Comparison of ENCODE assay signal across 12 cellular contexts in genomic region chr22:21857501-21857914, GRCh38. TPM values are rescaled to one million over a fixed set of nuclear protein-coding genes. Genes with fewer than 3 reads are reported as not detected.
DNase-seq lines count a peak whose midpoint lies in the region; ATAC-seq and TF ChIP-seq lines count a peak whose summit lies in the region.
"Had no signal": no experiment of that assay in that cellular context is flagged by ENCODE, and none has a peak within 500 bp of the region (broad histone marks: within the 10 kb centered on the region; RNA-seq: fewer than 3 reads in every experiment).

No MANE protein-coding gene starts in this region.

- ATAC-seq in GM19452 (IDR thresholded peaks at IDR 0.05; ENCODE audit: unreplicated experiment): no peak

- H3K27me3 Mint-ChIP-seq in activated naive CD8-positive, alpha-beta T cell: no peaks in the 10 kb centered on the region
- no peaks in the 10 kb centered on the region for H3K27me3 Mint-ChIP-seq in activated naive CD8-positive, alpha-beta T cell treated with anti-CD3 and anti-CD28 coated beads for 36 hours

- TF ChIP-seq CTCF in Loucy (conservative IDR thresholded peaks at IDR 0.05; ENCODE audit: low read length): no peak

- peaks cover 100% of the 10 kb centered on the region for H3K79me2 ChIP-seq in Loucy (ENCODE audit: insufficient read depth, low read length)

- no peaks in the 10 kb centered on the region for H3K9me2 ChIP-seq in Loucy (replicated peaks; ENCODE audit: low read depth, low read length)

- H3K9me3 Mint-ChIP-seq in activated naive CD8-positive, alpha-beta T cell (ENCODE audit: low read depth): no peaks in the 10 kb centered on the region
- no peaks in the 10 kb centered on the region for H3K9me3 Mint-ChIP-seq in activated naive CD8-positive, alpha-beta T cell treated with anti-CD3 and anti-CD28 coated beads for 36 hours

- no peaks in the 10 kb centered on the region for H3K27me3 ChIP-seq in Loucy (ENCODE audit: insufficient read depth, low read length, poor library complexity, severe bottlenecking)
- no peaks in the 10 kb centered on the region for H3K27me3 ChIP-seq in stomach smooth muscle (ENCODE audit: control insufficient read depth in 1 of 2, insufficient read depth in 2 of 2, low read length in 2 of 2)
- H3K27me3 ChIP-seq: pancreas had no signal

- peak overlapping the region; percentile 84 for H3K4me2 ChIP-seq in Loucy (ENCODE audit: low read depth, low read length, poor library complexity, severe bottlenecking)

- H3K9ac ChIP-seq in Loucy (ENCODE audit: low read depth, low read length, poor library complexity, severe bottlenecking) (no peak overlapping the region), stomach smooth muscle (ENCODE audit: low read length in 2 of 2) (no peak overlapping the region)

- H3K36me3 Mint-ChIP-seq in activated naive CD8-positive, alpha-beta T cell: peaks cover 2% of the 10 kb centered on the region
- H3K36me3 Mint-ChIP-seq in activated naive CD8-positive, alpha-beta T cell treated with anti-CD3 and anti-CD28 coated beads for 36 hours: peaks cover 15% of the 10 kb centered on the region

- H3K36me3 ChIP-seq in Loucy (ENCODE audit: insufficient read depth, low read length): no peaks in the 10 kb centered on the region
- H3K36me3 ChIP-seq in stomach smooth muscle (ENCODE audit: control insufficient read depth in 2 of 2, insufficient read depth in 2 of 2, low read length in 2 of 2): no peaks in the 10 kb centered on the region
- H3K36me3 ChIP-seq: pancreas had no signal

- DNase-seq in activated naive CD8-positive, alpha-beta T cell treated with anti-CD3 and anti-CD28 coated beads for 36 hours: no peak
- DNase-seq in fibroblast of peridontal ligament (ENCODE audit: extremely low read depth) (peak; percentile 26), NCI-H82 (lab: John Stamatoyannopoulos, UW) (no peak)
- DNase-seq in activated naive CD4-positive, alpha-beta T cell treated with anti-CD3 and anti-CD28 coated beads, Interleukin-2, amount 50 U/mL, for 16 hours: no peak
- DNase-seq: activated effector memory CD4-positive, alpha-beta T cell treated with anti-CD3 and anti-CD28 coated beads, Interleukin-2, amount 50 U/mL, for 16 hours; effector CD4-positive, alpha-beta T cell; NCI-H1092; pancreas had no signal

- H3K4me1 Mint-ChIP-seq in activated naive CD8-positive, alpha-beta T cell (ENCODE audit: low read depth): peaks cover 87% of the 10 kb centered on the region
- H3K4me1 Mint-ChIP-seq in activated naive CD8-positive, alpha-beta T cell treated with anti-CD3 and anti-CD28 coated beads for 36 hours: peaks cover 72% of the 10 kb centered on the region

- H3K4me1 ChIP-seq in Loucy (ENCODE audit: insufficient read depth, low read length, poor library complexity, severe bottlenecking): peaks cover 48% of the 10 kb centered on the region
- H3K4me1 ChIP-seq in stomach smooth muscle (ENCODE audit: control insufficient read depth, insufficient read depth, low read length): peaks cover 12% of the 10 kb centered on the region

- no peaks in the 10 kb centered on the region for H3K9me3 ChIP-seq in Loucy (ENCODE audit: insufficient read depth, low read depth, low read length)
- no peaks in the 10 kb centered on the region for H3K9me3 ChIP-seq in stomach smooth muscle (ENCODE audit: control insufficient read depth in 2 of 2, low read length in 2 of 2)
- H3K9me3 ChIP-seq: pancreas had no signal

- no peaks in the 10 kb centered on the region for H3F3A ChIP-seq in Loucy (ENCODE audit: low read depth)

- H2AFZ ChIP-seq in Loucy (ENCODE audit: low read length): no peak overlapping the region

- no peak overlapping the region for H3K27ac Mint-ChIP-seq in activated naive CD8-positive, alpha-beta T cell
- no peak overlapping the region for H3K27ac Mint-ChIP-seq in activated naive CD8-positive, alpha-beta T cell treated with anti-CD3 and anti-CD28 coated beads for 36 hours

- H4K20me1 ChIP-seq in Loucy (ENCODE audit: insufficient read depth, low read length, poor library complexity, severe bottlenecking): peaks cover 92% of the 10 kb centered on the region

- H3K4me3 ChIP-seq in Loucy (ENCODE audit: low read length, poor library complexity, severe bottlenecking) (peak overlapping the region; percentile 39), stomach smooth muscle (ENCODE audit: low read length in 2 of 2) (no peak overlapping the region)
- H3K4me3 ChIP-seq: pancreas had no signal

- peak overlapping the region; percentile 5 for H3K4me3 Mint-ChIP-seq in activated naive CD8-positive, alpha-beta T cell
- no peak overlapping the region for H3K4me3 Mint-ChIP-seq in activated naive CD8-positive, alpha-beta T cell treated with anti-CD3 and anti-CD28 coated beads for 36 hours

- H3K27ac ChIP-seq in stomach smooth muscle (ENCODE audit: low read length): peak overlapping the region; percentile 53

RNA-seq across cellular contexts. Expression of gene MAPK1, which starts 9.9 kb away (rescaled TPM):
- 100 to 1,000 TPM in 1 of 2 experiments, 10 to 100 TPM in 1; 96.1 to 106 TPM for total RNA-seq in activated naive CD8-positive, alpha-beta T cell treated with anti-CD3 and anti-CD28 coated beads for 36 hours
